Comparison of ENCODE assay signal across 1 cellular context in the genomic region with DNA sequence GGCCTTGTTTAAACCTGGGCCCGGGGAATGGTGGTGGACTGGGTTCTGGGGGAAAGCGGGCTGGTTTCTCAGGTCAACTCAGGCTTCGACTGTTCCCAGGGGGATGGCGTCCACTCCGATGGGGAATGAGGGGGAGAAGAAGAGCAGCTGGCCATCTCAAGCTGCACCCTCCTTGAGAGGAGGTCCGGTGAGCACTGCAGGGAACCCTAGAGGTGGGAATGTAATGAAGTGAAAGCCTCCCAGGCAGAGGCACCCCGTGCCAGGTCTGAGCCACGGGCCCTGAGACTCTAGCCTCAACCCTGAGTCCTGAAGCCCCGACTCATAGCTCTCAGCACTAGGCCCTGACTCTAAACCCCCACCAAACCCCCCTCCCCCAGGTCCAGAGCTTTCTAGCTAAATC.
TF ChIP-seq lines count a peak whose summit lies in the region.

No MANE protein-coding gene starts in this region.

TF ChIP-seq in IMR-90, 13 proteins besides CTCF, POLR2A, EP300 and RAD21:
- no peak for TF ChIP-seq RCOR1 (IDR thresholded peaks at IDR 0.05; ENCODE audit: insufficient replicate concordance, low read length)
